28 cellular contexts compared by ENCODE assay signal in the genomic region with DNA sequence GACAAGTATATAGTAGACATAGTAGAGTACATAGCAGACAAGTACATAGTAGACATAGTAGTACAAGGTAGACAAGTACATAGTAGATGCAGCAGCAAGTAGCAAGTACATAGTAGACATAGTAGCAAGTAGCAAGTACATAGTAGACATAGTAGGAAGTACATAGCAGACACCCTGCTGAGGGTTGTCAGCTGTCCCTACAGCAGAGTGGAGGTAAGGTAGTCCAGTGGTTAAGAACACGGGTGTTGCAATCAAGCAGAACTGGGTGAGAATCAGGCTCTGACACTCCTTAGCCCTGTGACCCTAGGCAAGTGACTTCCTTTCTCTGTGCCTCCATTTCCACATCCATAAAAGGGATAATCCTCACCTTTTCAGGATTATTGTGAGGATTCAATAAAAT.
"Had no signal": no experiment of that assay in that cellular context is flagged by ENCODE, and none has a peak within 500 bp of the region (broad histone marks: within the 10 kb centered on the region; RNA-seq: fewer than 3 reads in every experiment).

No MANE protein-coding gene starts in this region.

- H3K4me3 ChIP-seq: MG63, PC-9, Peyer's patch, SJSA1, SK-N-MC had no signal

- H3K27ac ChIP-seq: PC-9, Peyer's patch, SJSA1, SK-N-MC had no signal

- H3K4me3 Mint-ChIP-seq: T-cell; T-helper 1 cell treated with Interleukin-12 subunit alpha and Interleukin-12 subunit beta and Interleukin-4 antibody, amounts not matched to agents 30 μg/mL and 1 μg/mL, for 36 hours had no signal

- H3K9me3 Mint-ChIP-seq: T-cell; T-helper 1 cell treated with Interleukin-12 subunit alpha and Interleukin-12 subunit beta and Interleukin-4 antibody, amounts not matched to agents 30 μg/mL and 1 μg/mL, for 36 hours had no signal

- DNase-seq: IMR-90, Karpas-422, KG1, MG63, NCI-H1092 treated with DMSO at 0.1 percent for 48 hours, NCI-H1417, NCI-H146, NCI-H1694 treated with DMSO at 0.1 percent for 48 hours, NCI-H1930, NCI-H2081, NCI-H2107, NCI-H2227 treated with DMSO at 0.1 percent for 48 hours, NCI-H446, NCI-H510A, NCI-H524 treated with DMSO at 0.1 percent for 48 hours, NCI-H69, NCI-H774, OCI-M1, PC-9, Peyer's patch, Right ventricle myocardium superior, SIG-M5, SW 1271, T-cell had no signal

- ATAC-seq: HepG2, T-cell had no signal

- H3K27ac Mint-ChIP-seq: T-cell; T-helper 1 cell treated with Interleukin-12 subunit alpha and Interleukin-12 subunit beta and Interleukin-4 antibody, amounts not matched to agents 30 μg/mL and 1 μg/mL, for 36 hours had no signal

- H3K36me3 Mint-ChIP-seq: T-cell had no signal
